In the genomic region with DNA sequence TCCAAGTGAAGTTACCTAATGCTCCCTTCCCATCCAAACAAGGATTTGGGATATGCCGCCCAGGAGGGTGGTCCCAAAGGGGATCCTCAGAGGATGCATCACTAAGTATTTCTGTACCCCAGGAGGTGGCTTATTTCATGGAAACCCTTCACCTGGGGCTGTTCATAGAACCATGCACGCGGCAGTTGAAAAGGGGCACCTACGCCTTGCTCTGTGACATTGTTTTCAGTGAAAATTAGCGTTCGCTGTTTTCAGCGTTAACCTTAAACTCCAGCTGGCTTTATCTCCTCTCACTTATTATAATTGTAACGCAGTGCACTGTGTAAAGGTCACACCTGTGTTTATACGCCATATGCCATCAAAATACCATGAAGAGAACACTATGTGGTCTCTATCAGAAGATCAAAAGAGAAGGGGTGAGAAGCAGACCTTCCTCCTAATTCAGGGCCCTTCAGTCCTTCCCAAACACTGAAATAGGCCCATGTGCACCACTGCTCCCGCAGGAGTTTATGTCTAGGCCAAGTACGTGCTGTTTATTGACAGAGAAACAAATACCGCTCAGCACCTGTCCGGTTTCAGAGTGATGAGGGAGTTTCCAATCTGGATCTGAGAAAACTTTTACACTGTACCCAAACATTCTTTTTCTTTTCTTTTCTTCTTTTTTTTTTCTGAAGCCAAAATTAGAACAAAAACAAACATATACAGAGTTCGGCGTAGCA, we compare ENCODE assay signal across 1 cellular context.
A peak's percentile ranks its signal among the peaks of the same experiment; 100 is the strongest.
TF ChIP-seq lines count a peak whose summit lies in the region.

No MANE protein-coding gene starts in this region.

TF ChIP-seq in GM12878, 131 proteins besides CTCF, POLR2A, EP300 and RAD21 (continued from another document and continues in another):
- TF ChIP-seq, protein P1, sequence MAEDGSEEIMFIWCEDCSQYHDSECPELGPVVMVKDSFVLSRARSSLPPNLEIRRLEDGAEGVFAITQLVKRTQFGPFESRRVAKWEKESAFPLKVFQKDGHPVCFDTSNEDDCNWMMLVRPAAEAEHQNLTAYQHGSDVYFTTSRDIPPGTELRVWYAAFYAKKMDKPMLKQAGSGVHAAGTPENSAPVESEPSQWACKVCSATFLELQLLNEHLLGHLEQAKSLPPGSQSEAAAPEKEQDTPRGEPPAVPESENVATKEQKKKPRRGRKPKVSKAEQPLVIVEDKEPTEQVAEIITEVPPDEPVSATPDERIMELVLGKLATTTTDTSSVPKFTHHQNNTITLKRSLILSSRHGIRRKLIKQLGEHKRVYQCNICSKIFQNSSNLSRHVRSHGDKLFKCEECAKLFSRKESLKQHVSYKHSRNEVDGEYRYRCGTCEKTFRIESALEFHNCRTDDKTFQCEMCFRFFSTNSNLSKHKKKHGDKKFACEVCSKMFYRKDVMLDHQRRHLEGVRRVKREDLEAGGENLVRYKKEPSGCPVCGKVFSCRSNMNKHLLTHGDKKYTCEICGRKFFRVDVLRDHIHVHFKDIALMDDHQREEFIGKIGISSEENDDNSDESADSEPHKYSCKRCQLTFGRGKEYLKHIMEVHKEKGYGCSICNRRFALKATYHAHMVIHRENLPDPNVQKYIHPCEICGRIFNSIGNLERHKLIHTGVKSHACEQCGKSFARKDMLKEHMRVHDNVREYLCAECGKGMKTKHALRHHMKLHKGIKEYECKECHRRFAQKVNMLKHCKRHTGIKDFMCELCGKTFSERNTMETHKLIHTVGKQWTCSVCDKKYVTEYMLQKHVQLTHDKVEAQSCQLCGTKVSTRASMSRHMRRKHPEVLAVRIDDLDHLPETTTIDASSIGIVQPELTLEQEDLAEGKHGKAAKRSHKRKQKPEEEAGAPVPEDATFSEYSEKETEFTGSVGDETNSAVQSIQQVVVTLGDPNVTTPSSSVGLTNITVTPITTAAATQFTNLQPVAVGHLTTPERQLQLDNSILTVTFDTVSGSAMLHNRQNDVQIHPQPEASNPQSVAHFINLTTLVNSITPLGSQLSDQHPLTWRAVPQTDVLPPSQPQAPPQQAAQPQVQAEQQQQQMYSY (CRISPR knock-in tag; IDR thresholded peaks at IDR 0.05): peak; percentile 74; the same call in 1 of the 2 replicates
- TF ChIP-seq HDGF (IDR thresholded peaks at IDR 0.05): no peak
- TF ChIP-seq MEF2A (IDR thresholded peaks at IDR 0.05; ENCODE audit: insufficient read depth, low read depth, low read length): peak; percentile 98
- TF ChIP-seq, protein P2, sequence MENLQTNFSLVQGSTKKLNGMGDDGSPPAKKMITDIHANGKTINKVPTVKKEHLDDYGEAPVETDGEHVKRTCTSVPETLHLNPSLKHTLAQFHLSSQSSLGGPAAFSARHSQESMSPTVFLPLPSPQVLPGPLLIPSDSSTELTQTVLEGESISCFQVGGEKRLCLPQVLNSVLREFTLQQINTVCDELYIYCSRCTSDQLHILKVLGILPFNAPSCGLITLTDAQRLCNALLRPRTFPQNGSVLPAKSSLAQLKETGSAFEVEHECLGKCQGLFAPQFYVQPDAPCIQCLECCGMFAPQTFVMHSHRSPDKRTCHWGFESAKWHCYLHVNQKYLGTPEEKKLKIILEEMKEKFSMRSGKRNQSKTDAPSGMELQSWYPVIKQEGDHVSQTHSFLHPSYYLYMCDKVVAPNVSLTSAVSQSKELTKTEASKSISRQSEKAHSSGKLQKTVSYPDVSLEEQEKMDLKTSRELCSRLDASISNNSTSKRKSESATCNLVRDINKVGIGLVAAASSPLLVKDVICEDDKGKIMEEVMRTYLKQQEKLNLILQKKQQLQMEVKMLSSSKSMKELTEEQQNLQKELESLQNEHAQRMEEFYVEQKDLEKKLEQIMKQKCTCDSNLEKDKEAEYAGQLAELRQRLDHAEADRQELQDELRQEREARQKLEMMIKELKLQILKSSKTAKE (IDR thresholded peaks at IDR 0.05; ENCODE audit: low read depth, poor library complexity, severe bottlenecking): peak; percentile 70
- no peak for TF ChIP-seq CHD4 (IDR thresholded peaks at IDR 0.05)
- peak; percentile 79; the same call in 1 of the 2 replicates for TF ChIP-seq TCF3 (IDR thresholded peaks at IDR 0.05; ENCODE audit: borderline replicate concordance, insufficient read depth, low read depth, low read length)
- peak; percentile 35; the same call in 1 of the 2 replicates for TF ChIP-seq POLR2AphosphoS2 (IDR thresholded peaks at IDR 0.05; ENCODE audit: low read depth, low read length)
- no peak for TF ChIP-seq NRF1 (conservative IDR thresholded peaks at IDR 0.05; ENCODE audit: low read depth, low read length)
- TF ChIP-seq RCOR1 (conservative IDR thresholded peaks at IDR 0.05; ENCODE audit: low read depth, low read length): no peak
- TF ChIP-seq ZSCAN29 (IDR thresholded peaks at IDR 0.05): no peak
- TF ChIP-seq POU2F2 (IDR thresholded peaks at IDR 0.05; ENCODE audit: borderline replicate concordance, low read depth, low read length): peak; percentile 18; the same call in 1 of the 3 replicates
- no peak for TF ChIP-seq BRCA1 (IDR thresholded peaks at IDR 0.05; ENCODE audit: low read depth, low read length)
- TF ChIP-seq, protein P3, sequence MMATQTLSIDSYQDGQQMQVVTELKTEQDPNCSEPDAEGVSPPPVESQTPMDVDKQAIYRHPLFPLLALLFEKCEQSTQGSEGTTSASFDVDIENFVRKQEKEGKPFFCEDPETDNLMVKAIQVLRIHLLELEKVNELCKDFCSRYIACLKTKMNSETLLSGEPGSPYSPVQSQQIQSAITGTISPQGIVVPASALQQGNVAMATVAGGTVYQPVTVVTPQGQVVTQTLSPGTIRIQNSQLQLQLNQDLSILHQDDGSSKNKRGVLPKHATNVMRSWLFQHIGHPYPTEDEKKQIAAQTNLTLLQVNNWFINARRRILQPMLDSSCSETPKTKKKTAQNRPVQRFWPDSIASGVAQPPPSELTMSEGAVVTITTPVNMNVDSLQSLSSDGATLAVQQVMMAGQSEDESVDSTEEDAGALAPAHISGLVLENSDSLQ (IDR thresholded peaks at IDR 0.05): peak; percentile 79
- TF ChIP-seq, protein P4, sequence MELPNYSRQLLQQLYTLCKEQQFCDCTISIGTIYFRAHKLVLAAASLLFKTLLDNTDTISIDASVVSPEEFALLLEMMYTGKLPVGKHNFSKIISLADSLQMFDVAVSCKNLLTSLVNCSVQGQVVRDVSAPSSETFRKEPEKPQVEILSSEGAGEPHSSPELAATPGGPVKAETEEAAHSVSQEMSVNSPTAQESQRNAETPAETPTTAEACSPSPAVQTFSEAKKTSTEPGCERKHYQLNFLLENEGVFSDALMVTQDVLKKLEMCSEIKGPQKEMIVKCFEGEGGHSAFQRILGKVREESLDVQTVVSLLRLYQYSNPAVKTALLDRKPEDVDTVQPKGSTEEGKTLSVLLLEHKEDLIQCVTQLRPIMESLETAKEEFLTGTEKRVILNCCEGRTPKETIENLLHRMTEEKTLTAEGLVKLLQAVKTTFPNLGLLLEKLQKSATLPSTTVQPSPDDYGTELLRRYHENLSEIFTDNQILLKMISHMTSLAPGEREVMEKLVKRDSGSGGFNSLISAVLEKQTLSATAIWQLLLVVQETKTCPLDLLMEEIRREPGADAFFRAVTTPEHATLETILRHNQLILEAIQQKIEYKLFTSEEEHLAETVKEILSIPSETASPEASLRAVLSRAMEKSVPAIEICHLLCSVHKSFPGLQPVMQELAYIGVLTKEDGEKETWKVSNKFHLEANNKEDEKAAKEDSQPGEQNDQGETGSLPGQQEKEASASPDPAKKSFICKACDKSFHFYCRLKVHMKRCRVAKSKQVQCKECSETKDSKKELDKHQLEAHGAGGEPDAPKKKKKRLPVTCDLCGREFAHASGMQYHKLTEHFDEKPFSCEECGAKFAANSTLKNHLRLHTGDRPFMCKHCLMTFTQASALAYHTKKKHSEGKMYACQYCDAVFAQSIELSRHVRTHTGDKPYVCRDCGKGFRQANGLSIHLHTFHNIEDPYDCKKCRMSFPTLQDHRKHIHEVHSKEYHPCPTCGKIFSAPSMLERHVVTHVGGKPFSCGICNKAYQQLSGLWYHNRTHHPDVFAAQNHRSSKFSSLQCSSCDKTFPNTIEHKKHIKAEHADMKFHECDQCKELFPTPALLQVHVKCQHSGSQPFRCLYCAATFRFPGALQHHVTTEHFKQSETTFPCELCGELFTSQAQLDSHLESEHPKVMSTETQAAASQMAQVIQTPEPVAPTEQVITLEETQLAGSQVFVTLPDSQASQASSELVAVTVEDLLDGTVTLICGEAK (IDR thresholded peaks at IDR 0.05; ENCODE audit: borderline replicate concordance): no peak
- TF ChIP-seq, protein P5, sequence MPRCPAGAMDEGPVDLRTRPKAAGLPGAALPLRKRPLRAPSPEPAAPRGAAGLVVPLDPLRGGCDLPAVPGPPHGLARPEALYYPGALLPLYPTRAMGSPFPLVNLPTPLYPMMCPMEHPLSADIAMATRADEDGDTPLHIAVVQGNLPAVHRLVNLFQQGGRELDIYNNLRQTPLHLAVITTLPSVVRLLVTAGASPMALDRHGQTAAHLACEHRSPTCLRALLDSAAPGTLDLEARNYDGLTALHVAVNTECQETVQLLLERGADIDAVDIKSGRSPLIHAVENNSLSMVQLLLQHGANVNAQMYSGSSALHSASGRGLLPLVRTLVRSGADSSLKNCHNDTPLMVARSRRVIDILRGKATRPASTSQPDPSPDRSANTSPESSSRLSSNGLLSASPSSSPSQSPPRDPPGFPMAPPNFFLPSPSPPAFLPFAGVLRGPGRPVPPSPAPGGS (IDR thresholded peaks at IDR 0.05; ENCODE audit: borderline replicate concordance, insufficient read depth, low read depth, low read length, poor library complexity, severe bottlenecking): no peak
- TF ChIP-seq, protein P6, sequence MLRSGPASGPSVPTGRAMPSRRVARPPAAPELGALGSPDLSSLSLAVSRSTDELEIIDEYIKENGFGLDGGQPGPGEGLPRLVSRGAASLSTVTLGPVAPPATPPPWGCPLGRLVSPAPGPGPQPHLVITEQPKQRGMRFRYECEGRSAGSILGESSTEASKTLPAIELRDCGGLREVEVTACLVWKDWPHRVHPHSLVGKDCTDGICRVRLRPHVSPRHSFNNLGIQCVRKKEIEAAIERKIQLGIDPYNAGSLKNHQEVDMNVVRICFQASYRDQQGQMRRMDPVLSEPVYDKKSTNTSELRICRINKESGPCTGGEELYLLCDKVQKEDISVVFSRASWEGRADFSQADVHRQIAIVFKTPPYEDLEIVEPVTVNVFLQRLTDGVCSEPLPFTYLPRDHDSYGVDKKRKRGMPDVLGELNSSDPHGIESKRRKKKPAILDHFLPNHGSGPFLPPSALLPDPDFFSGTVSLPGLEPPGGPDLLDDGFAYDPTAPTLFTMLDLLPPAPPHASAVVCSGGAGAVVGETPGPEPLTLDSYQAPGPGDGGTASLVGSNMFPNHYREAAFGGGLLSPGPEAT (IDR thresholded peaks at IDR 0.05; ENCODE audit: low read depth): peak; percentile 97
- TF ChIP-seq TAF1 (IDR thresholded peaks at IDR 0.05; ENCODE audit: borderline replicate concordance, low read depth, low read length): no peak
- TF ChIP-seq BHLHE40 (IDR thresholded peaks at IDR 0.05; ENCODE audit: borderline replicate concordance in 1 of 2, low read depth in 2 of 2, low read length in 1 of 2): peak in 1 of 2 experiments; percentile 84; a peak in 2 of 4 replicates
- TF ChIP-seq WRNIP1 (IDR thresholded peaks at IDR 0.05; ENCODE audit: borderline replicate concordance, low read depth, low read length): peak; percentile 73; the same call in 1 of the 2 replicates
- TF ChIP-seq TCF12 (IDR thresholded peaks at IDR 0.05; ENCODE audit: low read depth, low read length): peak; percentile 90
- no peak for TF ChIP-seq NFYA (IDR thresholded peaks at IDR 0.05; ENCODE audit: borderline replicate concordance, low read depth, low read length)
- TF ChIP-seq ZNF384 (IDR thresholded peaks at IDR 0.05; ENCODE audit: borderline replicate concordance, low read depth, low read length): peak; percentile 95
- TF ChIP-seq, protein P7, sequence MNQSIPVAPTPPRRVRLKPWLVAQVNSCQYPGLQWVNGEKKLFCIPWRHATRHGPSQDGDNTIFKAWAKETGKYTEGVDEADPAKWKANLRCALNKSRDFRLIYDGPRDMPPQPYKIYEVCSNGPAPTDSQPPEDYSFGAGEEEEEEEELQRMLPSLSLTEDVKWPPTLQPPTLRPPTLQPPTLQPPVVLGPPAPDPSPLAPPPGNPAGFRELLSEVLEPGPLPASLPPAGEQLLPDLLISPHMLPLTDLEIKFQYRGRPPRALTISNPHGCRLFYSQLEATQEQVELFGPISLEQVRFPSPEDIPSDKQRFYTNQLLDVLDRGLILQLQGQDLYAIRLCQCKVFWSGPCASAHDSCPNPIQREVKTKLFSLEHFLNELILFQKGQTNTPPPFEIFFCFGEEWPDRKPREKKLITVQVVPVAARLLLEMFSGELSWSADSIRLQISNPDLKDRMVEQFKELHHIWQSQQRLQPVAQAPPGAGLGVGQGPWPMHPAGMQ (IDR thresholded peaks at IDR 0.05; ENCODE audit: borderline replicate concordance): no peak
- no peak for TF ChIP-seq ZNF622 (IDR thresholded peaks at IDR 0.05)
- TF ChIP-seq FOXM1 (IDR thresholded peaks at IDR 0.05; ENCODE audit: low read depth, low read length): no peak
- peak; percentile 51 for TF ChIP-seq JUNB (IDR thresholded peaks at IDR 0.05)
- TF ChIP-seq, protein P8, sequence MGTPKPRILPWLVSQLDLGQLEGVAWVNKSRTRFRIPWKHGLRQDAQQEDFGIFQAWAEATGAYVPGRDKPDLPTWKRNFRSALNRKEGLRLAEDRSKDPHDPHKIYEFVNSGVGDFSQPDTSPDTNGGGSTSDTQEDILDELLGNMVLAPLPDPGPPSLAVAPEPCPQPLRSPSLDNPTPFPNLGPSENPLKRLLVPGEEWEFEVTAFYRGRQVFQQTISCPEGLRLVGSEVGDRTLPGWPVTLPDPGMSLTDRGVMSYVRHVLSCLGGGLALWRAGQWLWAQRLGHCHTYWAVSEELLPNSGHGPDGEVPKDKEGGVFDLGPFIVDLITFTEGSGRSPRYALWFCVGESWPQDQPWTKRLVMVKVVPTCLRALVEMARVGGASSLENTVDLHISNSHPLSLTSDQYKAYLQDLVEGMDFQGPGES (IDR thresholded peaks at IDR 0.05): no peak
- no peak for TF ChIP-seq MEF2B (IDR thresholded peaks at IDR 0.05; ENCODE audit: partially characterized antibody, poor library complexity, severe bottlenecking)
- TF ChIP-seq ZZZ3 (IDR thresholded peaks at IDR 0.05; ENCODE audit: control insufficient read depth, insufficient read length, low read depth): no peak
- no peak; the same call in 1 of the 2 replicates for TF ChIP-seq SPI1 (IDR thresholded peaks at IDR 0.05; ENCODE audit: borderline replicate concordance, insufficient read depth, low read depth, low read length)
- no peak; the same call in 1 of the 2 replicates for TF ChIP-seq SMAD5 (IDR thresholded peaks at IDR 0.05; ENCODE audit: low read depth)
- no peak for TF ChIP-seq BACH1 (IDR thresholded peaks at IDR 0.05; ENCODE audit: borderline replicate concordance)
- TF ChIP-seq, protein P9, sequence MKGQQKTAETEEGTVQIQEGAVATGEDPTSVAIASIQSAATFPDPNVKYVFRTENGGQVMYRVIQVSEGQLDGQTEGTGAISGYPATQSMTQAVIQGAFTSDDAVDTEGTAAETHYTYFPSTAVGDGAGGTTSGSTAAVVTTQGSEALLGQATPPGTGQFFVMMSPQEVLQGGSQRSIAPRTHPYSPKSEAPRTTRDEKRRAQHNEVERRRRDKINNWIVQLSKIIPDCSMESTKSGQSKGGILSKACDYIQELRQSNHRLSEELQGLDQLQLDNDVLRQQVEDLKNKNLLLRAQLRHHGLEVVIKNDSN (IDR thresholded peaks at IDR 0.05; ENCODE audit: borderline replicate concordance, extremely low read length, insufficient read depth, low read depth, low read length): no peak
- no peak; the same call in 1 of the 2 replicates for TF ChIP-seq NBN (IDR thresholded peaks at IDR 0.05)
- TF ChIP-seq MYB (IDR thresholded peaks at IDR 0.05; ENCODE audit: borderline replicate concordance, low read depth, low read length): 0 out of 2 replicates have a peak, but pooled peaks have one; percentile 20
